In the genomic region with DNA sequence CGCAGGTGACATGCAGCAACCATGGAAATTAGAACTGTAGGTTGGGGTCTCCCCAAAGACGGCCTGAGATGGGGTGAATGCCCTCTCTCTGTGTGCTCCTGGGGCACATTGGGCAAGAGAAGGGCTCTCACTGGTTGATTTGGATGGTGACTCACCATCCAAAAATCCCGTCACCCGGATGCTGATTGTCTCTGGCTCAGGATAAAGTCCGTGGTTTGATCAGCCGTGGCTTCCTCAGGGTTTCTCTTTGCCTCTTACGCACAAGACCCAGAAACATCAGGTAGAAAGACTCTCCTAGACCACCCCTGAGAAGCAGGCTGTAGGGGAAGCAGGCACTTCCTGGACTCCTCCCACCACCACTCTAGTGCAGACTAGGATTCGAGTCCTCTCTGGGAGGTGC, we compare ENCODE assay signal across 12 cellular contexts.
DNase-seq lines count a peak whose midpoint lies in the region; ATAC-seq and TF ChIP-seq lines count a peak whose summit lies in the region.
"Had no signal": no experiment of that assay in that cellular context is flagged by ENCODE, and none has a peak within 500 bp of the region (broad histone marks: within the 10 kb centered on the region; RNA-seq: fewer than 3 reads in every experiment).

No MANE protein-coding gene starts in this region.

- no peaks in the 10 kb centered on the region for H3K27me3 ChIP-seq in fibroblast of lung (ENCODE audit: control insufficient read depth, insufficient read depth, low read length)

- peak overlapping the region; percentile 80 for H3K4me2 ChIP-seq in fibroblast of lung (ENCODE audit: extremely low read depth, insufficient read depth, low read length)

- no peak overlapping the region for H3K9ac ChIP-seq in fibroblast of lung (ENCODE audit: insufficient read depth, low read length)

- no peaks in the 10 kb centered on the region for H3K36me3 Mint-ChIP-seq in nephron (ENCODE audit: low read depth)
- no peaks in the 10 kb centered on the region for H3K36me3 Mint-ChIP-seq in activated CD4-positive, alpha-beta memory T cell treated with anti-CD3 and anti-CD28 coated beads, Interleukin-2, amount 10 ng/mL, durations not matched to agents 7 days and 5 days (ENCODE audit: low read depth)
- H3K36me3 Mint-ChIP-seq: activated naive CD8-positive, alpha-beta T cell had no signal

- peak; percentile 36 for DNase-seq in AG08396 (ENCODE audit: low spot score)
- peak; percentile 85 for DNase-seq in RPMI7951 (ENCODE audit: low read depth)
- peak in 1 of 2 donors; percentile 83 for DNase-seq in fibroblast of lung (ENCODE audit: low read depth in 2 of 2)
- DNase-seq in activated CD4-positive, alpha-beta memory T cell treated with anti-CD3 and anti-CD28 coated beads, Interleukin-2, amount 10 ng/mL, durations not matched to agents 7 days and 5 days, result no peak
- no peak for DNase-seq in cortex of kidney (lab: John Stamatoyannopoulos, UW)
- DNase-seq: activated CD8-positive, alpha-beta T cell treated with anti-CD3 and anti-CD28 coated beads, Interleukin-2, amount 10 ng/mL, durations not matched to agents 7 days and 5 days; NCI-H1417 treated with DMSO at 0.1 percent for 48 hours; stimulated activated naive CD8-positive, alpha-beta T cell treated with anti-CD3 and anti-CD28 coated beads, Interleukin-15, amount 100 ng/mL, for 72 hours had no signal

- CTCF ChIA-PET in activated CD4-positive, alpha-beta memory T cell treated with anti-CD3 and anti-CD28 coated beads, Interleukin-2, amount 10 ng/mL, durations not matched to agents 7 days and 5 days (lab: Charles Lee), result no interaction called here

- no peaks in the 10 kb centered on the region for H4K20me1 ChIP-seq in fibroblast of lung (ENCODE audit: control insufficient read depth, extremely low read depth, insufficient read depth, low read length)

- no peak overlapping the region for H2AFZ ChIP-seq in fibroblast of lung (ENCODE audit: low read length)

- H3K4me1 Mint-ChIP-seq in nephron, result peaks cover 75% of the 10 kb centered on the region
- H3K4me1 Mint-ChIP-seq in activated CD4-positive, alpha-beta memory T cell treated with anti-CD3 and anti-CD28 coated beads, Interleukin-2, amount 10 ng/mL, durations not matched to agents 7 days and 5 days, result no peaks in the 10 kb centered on the region
- H3K4me1 Mint-ChIP-seq: stimulated activated naive CD8-positive, alpha-beta T cell treated with anti-CD3 and anti-CD28 coated beads, Interleukin-15, amount 100 ng/mL, for 72 hours had no signal

- POLR2A ChIA-PET in activated CD4-positive, alpha-beta memory T cell treated with anti-CD3 and anti-CD28 coated beads, Interleukin-2, amount 10 ng/mL, durations not matched to agents 7 days and 5 days (lab: Charles Lee), result no interaction called here

- H3K4me1 ChIP-seq in fibroblast of lung (ENCODE audit: control insufficient read depth, extremely low read depth, insufficient read depth, low read length), result no peaks in the 10 kb centered on the region

- peak overlapping the region; percentile 79 to 99 (median 98) for H3K27ac Mint-ChIP-seq in nephron
- H3K27ac Mint-ChIP-seq in activated CD4-positive, alpha-beta memory T cell treated with anti-CD3 and anti-CD28 coated beads, Interleukin-2, amount 10 ng/mL, durations not matched to agents 7 days and 5 days, result no peak overlapping the region
- H3K27ac Mint-ChIP-seq: activated CD8-positive, alpha-beta T cell treated with anti-CD3 and anti-CD28 coated beads, Interleukin-2, amount 10 ng/mL, durations not matched to agents 7 days and 5 days; activated naive CD8-positive, alpha-beta T cell; stimulated activated naive CD8-positive, alpha-beta T cell treated with anti-CD3 and anti-CD28 coated beads, Interleukin-15, amount 100 ng/mL, for 72 hours had no signal

- H3K9me3 ChIP-seq in fibroblast of lung (ENCODE audit: control insufficient read depth, insufficient read depth, low read depth, low read length), result no peaks in the 10 kb centered on the region

- H3K79me2 ChIP-seq in fibroblast of lung (ENCODE audit: control insufficient read depth, insufficient read depth, low read length), result no peaks in the 10 kb centered on the region

- H3K27ac ChIP-seq in fibroblast of lung (ENCODE audit: insufficient read depth, low read length), result no peak overlapping the region

- H3K36me3 ChIP-seq in fibroblast of lung (ENCODE audit: control insufficient read depth, insufficient read depth, low read length), result no peaks in the 10 kb centered on the region

- no peak for ATAC-seq in GM18909 (IDR thresholded peaks at IDR 0.05; ENCODE audit: poor library complexity, unreplicated experiment)
- ATAC-seq in GM18519 (IDR thresholded peaks at IDR 0.05; ENCODE audit: low FRiP score, unreplicated experiment), result no peak
- ATAC-seq: activated CD8-positive, alpha-beta T cell treated with anti-CD3 and anti-CD28 coated beads, Interleukin-2, amount 10 ng/mL, durations not matched to agents 7 days and 5 days; stimulated activated naive CD8-positive, alpha-beta T cell treated with anti-CD3 and anti-CD28 coated beads, Interleukin-15, amount 100 ng/mL, for 72 hours had no signal

- no peaks in the 10 kb centered on the region for H3K27me3 Mint-ChIP-seq in nephron (ENCODE audit: low read depth)
- peaks cover 8% of the 10 kb centered on the region for H3K27me3 Mint-ChIP-seq in activated CD4-positive, alpha-beta memory T cell treated with anti-CD3 and anti-CD28 coated beads, Interleukin-2, amount 10 ng/mL, durations not matched to agents 7 days and 5 days

- no peak for TF ChIP-seq CTCF in fibroblast of lung (conservative IDR thresholded peaks at IDR 0.05 in 1 of 2, IDR thresholded peaks at IDR 0.05 in 1 of 2; ENCODE audit: low read depth in 1 of 2, low read length in 2 of 2)
- TF ChIP-seq CTCF in nephron (IDR thresholded peaks at IDR 0.05; ENCODE audit: unreplicated experiment in 3 of 3), result no peak

- H3K9me3 Mint-ChIP-seq in nephron, result no peaks in the 10 kb centered on the region
- no peaks in the 10 kb centered on the region for H3K9me3 Mint-ChIP-seq in activated CD4-positive, alpha-beta memory T cell treated with anti-CD3 and anti-CD28 coated beads, Interleukin-2, amount 10 ng/mL, durations not matched to agents 7 days and 5 days
- H3K9me3 Mint-ChIP-seq: stimulated activated naive CD8-positive, alpha-beta T cell treated with anti-CD3 and anti-CD28 coated beads, Interleukin-15, amount 100 ng/mL, for 72 hours had no signal

- H3K4me3 ChIP-seq in fibroblast of lung (replicated peaks in 1 of 4; ENCODE audit: control extremely low read depth in 1 of 4, insufficient read depth in 1 of 4, low read depth in 3 of 4, low read length in 4 of 4), result no peak overlapping the region

- no peak overlapping the region for H3K4me3 Mint-ChIP-seq in nephron
- H3K4me3 Mint-ChIP-seq in activated CD4-positive, alpha-beta memory T cell treated with anti-CD3 and anti-CD28 coated beads, Interleukin-2, amount 10 ng/mL, durations not matched to agents 7 days and 5 days, result no peak overlapping the region
- H3K4me3 Mint-ChIP-seq: activated CD8-positive, alpha-beta T cell treated with anti-CD3 and anti-CD28 coated beads, Interleukin-2, amount 10 ng/mL, durations not matched to agents 7 days and 5 days; activated naive CD8-positive, alpha-beta T cell; stimulated activated naive CD8-positive, alpha-beta T cell treated with anti-CD3 and anti-CD28 coated beads, Interleukin-15, amount 100 ng/mL, for 72 hours had no signal

Comparison
In these comparisons a context has a peak if more than half of its experiments do, and no peak if none do; other contexts are left out.
1. DNase-seq: peak in AG08396 (single experiment) and RPMI7951 (single experiment); none in activated CD4-positive, alpha-beta memory T cell treated with anti-CD3 and anti-CD28 coated beads, Interleukin-2, amount 10 ng/mL, durations not matched to agents 7 days and 5 days (single experiment) and cortex of kidney (single experiment).